7 cellular contexts compared by ENCODE assay signal in the genomic region with DNA sequence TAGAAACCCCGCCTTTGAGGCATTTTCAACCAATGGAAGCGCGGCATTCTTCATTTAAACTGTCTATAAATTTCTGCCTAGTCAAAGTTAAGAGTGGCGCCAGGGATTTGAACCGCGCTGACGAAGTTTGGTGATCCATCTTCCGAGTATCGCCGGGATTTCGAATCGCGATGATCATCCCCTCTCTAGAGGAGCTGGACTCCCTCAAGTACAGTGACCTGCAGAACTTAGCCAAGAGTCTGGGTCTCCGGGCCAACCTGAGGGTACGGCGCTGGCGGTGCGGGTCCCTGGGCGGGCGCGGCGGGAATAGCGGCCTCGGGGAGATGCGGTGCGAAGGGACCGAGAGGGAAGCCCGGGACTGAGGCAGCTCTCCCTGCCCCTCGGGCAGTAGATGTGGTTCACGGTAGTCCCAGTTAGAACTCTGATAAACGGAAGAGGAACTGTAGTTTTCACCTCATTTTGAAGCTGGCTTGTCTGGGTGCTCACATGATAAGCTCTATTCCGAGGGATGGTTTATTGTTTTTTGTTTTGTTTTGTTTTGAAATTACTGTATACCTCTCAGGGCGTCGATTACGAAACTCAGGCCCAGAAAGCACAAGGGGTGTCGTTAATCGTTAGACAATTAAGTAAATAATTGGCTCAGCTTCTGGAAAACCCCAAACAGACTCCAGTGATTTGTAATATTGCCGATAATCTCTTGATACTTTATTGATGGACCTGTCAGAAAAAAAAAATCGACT. TPM values are rescaled to one million over a fixed set of nuclear protein-coding genes. Genes with fewer than 3 reads are reported as not detected.
DNase-seq lines count a peak whose midpoint lies in the region; ATAC-seq and TF ChIP-seq lines count a peak whose summit lies in the region.

A gene with protein sequence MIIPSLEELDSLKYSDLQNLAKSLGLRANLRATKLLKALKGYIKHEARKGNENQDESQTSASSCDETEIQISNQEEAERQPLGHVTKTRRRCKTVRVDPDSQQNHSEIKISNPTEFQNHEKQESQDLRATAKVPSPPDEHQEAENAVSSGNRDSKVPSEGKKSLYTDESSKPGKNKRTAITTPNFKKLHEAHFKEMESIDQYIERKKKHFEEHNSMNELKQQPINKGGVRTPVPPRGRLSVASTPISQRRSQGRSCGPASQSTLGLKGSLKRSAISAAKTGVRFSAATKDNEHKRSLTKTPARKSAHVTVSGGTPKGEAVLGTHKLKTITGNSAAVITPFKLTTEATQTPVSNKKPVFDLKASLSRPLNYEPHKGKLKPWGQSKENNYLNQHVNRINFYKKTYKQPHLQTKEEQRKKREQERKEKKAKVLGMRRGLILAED (plus strand): TSS at position 94 of the 740 bp plus-strand sequence. CDS start 77 bp downstream, at position 171.

- POLR2A ChIA-PET in IMR-90 (lab: Charles Lee; ENCODE audit: unreplicated experiment), result no interaction called here
- POLR2A ChIA-PET in WTC11 (lab: Charles Lee), result interaction anchor here (1.0 to 1.6 kb wide), 4 partner anchors 49 to 380 kb away, joined by 3 to 9 read pairs (median 6); a partner anchor contains a TSS

- peak within 1 kb of the TSS; percentile 77 for H3K23ac ChIP-seq in IMR-90 (ENCODE audit: low read depth, low read length)

- H3K9ac ChIP-seq in IMR-90 (ENCODE audit: low read depth, low read length) (peak within 1 kb of the TSS; percentile 47; the same call in 1 of the 2 replicates), rectal smooth muscle tissue (ENCODE audit: low read length) (no peak within 1 kb of the TSS)

- peak within 1 kb of the TSS; percentile 90 for H3K4me2 ChIP-seq in IMR-90 (ENCODE audit: low read depth, low read length)

- 0 out of 2 replicates have a peak, but pooled peaks cover 2% of the 10 kb centered on the region for H3K4me1 ChIP-seq in IMR-90 (ENCODE audit: control insufficient read depth, insufficient read depth, low read length)
- peaks cover 3% of the 10 kb centered on the region for H3K4me1 ChIP-seq in rectal smooth muscle tissue (ENCODE audit: control insufficient read depth, insufficient read depth, low read length)

- H4K5ac ChIP-seq in IMR-90 (ENCODE audit: low read depth, low read length), result no peak within 1 kb of the TSS

- DNase-seq in GM12865 (ENCODE audit: low read depth) (peak; percentile 67), IMR-90 (no peak), WTC11 (ENCODE audit: low spot score) (peak; percentile 70), cardiac septum (ENCODE audit: low spot score) (peak; percentile 76), NCI-H187 treated with DMSO at 0.1 percent for 48 hours (lab: John Stamatoyannopoulos, UW) (no peak)

- H3K14ac ChIP-seq in IMR-90 (replicated peaks; ENCODE audit: low read depth, low read length), result peak within 1 kb of the TSS; percentile 75

- H3K27ac Mint-ChIP-seq in WTC11, result peak within 1 kb of the TSS; percentile 100

- no peak for TF ChIP-seq CTCF in GM12865 (IDR thresholded peaks at IDR 0.05; ENCODE audit: insufficient read depth, low read depth, low read length, missing control alignments)
- TF ChIP-seq CTCF in IMR-90 (conservative IDR thresholded peaks at IDR 0.05; ENCODE audit: low read depth, low read length), result no peak
- no peak for TF ChIP-seq CTCF in WTC11 (IDR thresholded peaks at IDR 0.05)

- H4K91ac ChIP-seq in IMR-90 (ENCODE audit: insufficient read depth, low read depth, low read length), result peak within 1 kb of the TSS; percentile 25; the same call in 1 of the 2 replicates

- in situ Hi-C loops in IMR-90 (cut with MboI; ENCODE audit: low sequenced_read_pairs), result no loop called here

- peak within 1 kb of the TSS; percentile 57 for H2AK9ac ChIP-seq in IMR-90 (replicated peaks; ENCODE audit: low read depth, low read length, poor library complexity)

- CTCF ChIA-PET in IMR-90 (lab: Yijun Ruan, JAX), result interaction anchor here (1.0 kb wide), 1 partner anchor 14 kb away, joined by 3 read pairs; no protein-coding TSS in a partner anchor
- CTCF ChIA-PET in WTC11 (lab: Charles Lee), result interaction anchor here (0.7 to 1.6 kb wide), 12 partner anchors 25 to 474 kb away, joined by 3 to 16 read pairs (median 3); a partner anchor contains a TSS

- H3K36me3 ChIP-seq in IMR-90 (ENCODE audit: control insufficient read depth, insufficient read depth, low read length), result no peaks in the 10 kb centered on the region
- no peaks in the 10 kb centered on the region for H3K36me3 ChIP-seq in rectal smooth muscle tissue (ENCODE audit: control insufficient read depth, insufficient read depth, low read length)

- ATAC-seq in GM21528 (IDR thresholded peaks at IDR 0.05; ENCODE audit: low FRiP score, unreplicated experiment), result peak; percentile 21
- peak; percentile 28 for ATAC-seq in IMR-90 (ENCODE audit: low read depth)
- peak; percentile 27 for ATAC-seq in WTC11

- no peak within 1 kb of the TSS for H2BK120ac ChIP-seq in IMR-90 (ENCODE audit: low read depth, low read length)

- H2BK15ac ChIP-seq in IMR-90 (ENCODE audit: low read depth, low read length), result no peak within 1 kb of the TSS; the same call in 2 of the 3 replicates

- peak within 1 kb of the TSS; percentile 85 for H3K56ac ChIP-seq in IMR-90 (ENCODE audit: extremely low read depth, insufficient read depth, low read length)

- intact Hi-C loops in IMR-90 (cut with micrococcal nuclease) (loop anchor here (1.0 to 5.0 kb wide), 3 partner anchors 51 to 429 kb away; a partner anchor contains a TSS), cardiac septum (cut with DNase I) (loop anchor here (10.0 kb wide), 1 partner anchor 218 kb away; a partner anchor contains a TSS)

- TSS peak; percentile 57 for BruUV-seq in IMR-90 (replicated peaks; lab: Mats Ljungman, UMichigan)

- H4K20me1 ChIP-seq in IMR-90 (ENCODE audit: insufficient read depth, low read length), result no peaks in the 10 kb centered on the region

- H3K4ac ChIP-seq in IMR-90 (ENCODE audit: low read depth, low read length), result peak within 1 kb of the TSS; percentile 58

- H2BK20ac ChIP-seq in IMR-90 (ENCODE audit: low read depth, low read length), result no peak within 1 kb of the TSS

- H3K27me3 ChIP-seq in IMR-90 (ENCODE audit: control insufficient read depth, insufficient read depth, low read length) (no peaks in the 10 kb centered on the region), rectal smooth muscle tissue (ENCODE audit: control insufficient read depth, insufficient read depth, low read length) (no peaks in the 10 kb centered on the region)

- H3K79me1 ChIP-seq in IMR-90 (ENCODE audit: low read depth in 1 of 2, low read length in 2 of 2), result peaks cover 14 to 34% of the 10 kb centered on the region in 2 experiments

- no peaks in the 10 kb centered on the region for H3K9me3 Mint-ChIP-seq in WTC11

- no peak within 1 kb of the TSS for H3K18ac ChIP-seq in IMR-90 (ENCODE audit: low read depth, low read length)

- H3K9me1 ChIP-seq in IMR-90 (ENCODE audit: insufficient read depth, low read length), result peaks cover under 1% of the 10 kb centered on the region; the same call in 1 of the 2 replicates

- peak; percentile 81 for TF ChIP-seq POLR2A in IMR-90 (IDR thresholded peaks at IDR 0.05; ENCODE audit: low read depth, low read length)

- H2BK5ac ChIP-seq in IMR-90 (ENCODE audit: low read depth, low read length, poor library complexity, severe bottlenecking), result peak within 1 kb of the TSS; percentile 16

- peak within 1 kb of the TSS; percentile 99 for H3K4me3 Mint-ChIP-seq in WTC11

- H3K9me3 ChIP-seq in IMR-90 (ENCODE audit: control insufficient read depth, insufficient read depth, low read length), result no peaks in the 10 kb centered on the region

- no peaks in the 10 kb centered on the region for H3K27me3 Mint-ChIP-seq in WTC11 (ENCODE audit: low read depth)

- H3K4me3 ChIP-seq in GM12865 (ENCODE audit: low read depth, low read length), result peak within 1 kb of the TSS; percentile 80
- H3K4me3 ChIP-seq in IMR-90 (ENCODE audit: insufficient read depth, low read depth, low read length), result peak within 1 kb of the TSS; percentile 70
- peak within 1 kb of the TSS; percentile 88 for H3K4me3 ChIP-seq in rectal smooth muscle tissue (ENCODE audit: low read length)

- peak within 1 kb of the TSS; percentile 37 to 74; a peak in 3 of 4 replicates for H4K8ac ChIP-seq in IMR-90 (ENCODE audit: low read depth in 2 of 2, low read length in 2 of 2)

- no peak for TF ChIP-seq RAD21 in IMR-90 (IDR thresholded peaks at IDR 0.05; ENCODE audit: low read length)

- H3K4me1 Mint-ChIP-seq in WTC11, result peaks cover 22% of the 10 kb centered on the region

- peak within 1 kb of the TSS; percentile 98 for H2AFZ ChIP-seq in IMR-90 (replicated peaks; ENCODE audit: low read length, poor library complexity)

- peaks cover 16% of the 10 kb centered on the region for H3K36me3 Mint-ChIP-seq in WTC11

- WGBS in IMR-90 (ENCODE audit: extremely low coverage in 2 of 2, insufficient read length in 1 of 2), 2 experiments, result 1% methylated on average over 23 of the region's 39 CpGs; no CpG with 5 or more reads in 1 of the 2 experiments

- peak within 1 kb of the TSS; percentile 40; the same call in 1 of the 2 replicates for H2AK5ac ChIP-seq in IMR-90 (ENCODE audit: low read depth, low read length)

- dilution Hi-C loops in IMR-90 (cut with HindIII; ENCODE audit: low sequenced_read_pairs, unreplicated experiment), result no loop called here

- peak within 1 kb of the TSS; percentile 45; the same call in 1 of the 2 replicates for H3K27ac ChIP-seq in IMR-90 (ENCODE audit: insufficient read depth, low read length)
- peak within 1 kb of the TSS; percentile 40 for H3K27ac ChIP-seq in rectal smooth muscle tissue (ENCODE audit: low read depth, low read length)

TF ChIP-seq in IMR-90, 13 proteins besides CTCF, POLR2A, EP300 and RAD21 (continues in another document):
- TF ChIP-seq, protein P1, sequence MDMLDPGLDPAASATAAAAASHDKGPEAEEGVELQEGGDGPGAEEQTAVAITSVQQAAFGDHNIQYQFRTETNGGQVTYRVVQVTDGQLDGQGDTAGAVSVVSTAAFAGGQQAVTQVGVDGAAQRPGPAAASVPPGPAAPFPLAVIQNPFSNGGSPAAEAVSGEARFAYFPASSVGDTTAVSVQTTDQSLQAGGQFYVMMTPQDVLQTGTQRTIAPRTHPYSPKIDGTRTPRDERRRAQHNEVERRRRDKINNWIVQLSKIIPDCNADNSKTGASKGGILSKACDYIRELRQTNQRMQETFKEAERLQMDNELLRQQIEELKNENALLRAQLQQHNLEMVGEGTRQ (IDR thresholded peaks at IDR 0.05; ENCODE audit: low read depth, low read length), result no peak

TF ChIP-seq in WTC11, 78 proteins besides CTCF, POLR2A, EP300 and RAD21 (continues in another document):
- TF ChIP-seq RELA (CRISPR knock-in tag; IDR thresholded peaks at IDR 0.05; ENCODE audit: borderline replicate concordance), result no peak

RNA-seq across cellular contexts. Expression of the gene that starts here (rescaled TPM):
- total RNA-seq in IMR-90 (2012; rRNA removed), result 92.5 and 123 TPM in 2 replicates
- 59.2 and 61.7 TPM in 2 replicates for polyA plus RNA-seq in IMR-90 (2012; rRNA removed)
- polyA plus RNA-seq in IMR-90 (2012; cell fraction: cytosol; rRNA removed), result 10.1 and 17.0 TPM in 2 replicates
- 30.4 and 58.2 TPM in 2 replicates for polyA plus RNA-seq in IMR-90 (2012; cell fraction: nucleus; rRNA removed; ENCODE audit: low replicate concordance)
- total RNA-seq in WTC11 (2021), result 129 to 138 TPM (median 135 TPM) in 3 replicates
- 1.1 TPM for total RNA-seq in cardiac septum

Comparison
In these comparisons a context has a peak if more than half of its experiments do, and no peak if none do; other contexts are left out.
1. RNA of the gene that starts here (total RNA-seq): 129 to 138 TPM in WTC11 and 92.5 to 123 TPM in IMR-90; 1.1 TPM in cardiac septum (single experiment); every median in the first group is over 10 times any median in the second.
2. DNase-seq: peak in GM12865 (single experiment), WTC11 (single experiment) and cardiac septum (single experiment); none in IMR-90 (single experiment) and NCI-H187 treated with DMSO at 0.1 percent for 48 hours (single experiment).
3. Peak in every context shown above with its lines, with median percentiles within 50 percentile points of each other: H3K4me3 ChIP-seq and ATAC-seq.